In the genomic region with DNA sequence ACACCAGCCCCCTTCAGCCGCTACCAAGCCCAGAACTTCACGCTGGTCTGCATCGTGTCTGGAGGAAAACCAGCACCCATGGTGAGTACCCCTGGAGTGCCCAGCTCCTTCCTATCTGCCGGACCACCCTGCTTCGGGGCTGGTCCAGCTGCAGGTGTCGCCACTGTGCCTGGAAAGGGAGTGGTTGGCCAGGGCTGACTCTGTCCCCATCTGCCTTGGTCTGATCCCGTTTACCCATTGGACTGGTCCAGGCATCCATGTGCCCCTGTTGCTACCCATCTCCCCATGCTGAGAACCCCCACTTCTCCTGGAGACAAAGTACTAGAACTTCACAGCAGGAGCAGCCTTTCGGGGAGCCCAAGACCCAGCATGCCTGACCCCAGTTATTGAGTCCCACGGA, we compare ENCODE assay signal across 16 cellular contexts.
DNase-seq lines count a peak whose midpoint lies in the region; ATAC-seq and TF ChIP-seq lines count a peak whose summit lies in the region.
"Had no signal": no experiment of that assay in that cellular context is flagged by ENCODE, and none has a peak within 500 bp of the region (broad histone marks: within the 10 kb centered on the region; RNA-seq: fewer than 3 reads in every experiment).

No MANE protein-coding gene starts in this region.

- H3K27ac Mint-ChIP-seq in H9, result no peak overlapping the region
- H3K27ac Mint-ChIP-seq in chondrocyte (ENCODE audit: unreplicated experiment), result peak overlapping the region; percentile 46
- no peak overlapping the region for H3K27ac Mint-ChIP-seq in stimulated activated effector memory CD8-positive, alpha-beta T cell treated with anti-CD3 and anti-CD28 coated beads, Interleukin-12 subunit alpha, Interleukin-12 subunit beta, amount 100 ng/mL, for 72 hours
- H3K27ac Mint-ChIP-seq: CD4-positive, alpha-beta memory T cell had no signal

- H3F3A ChIP-seq in smooth muscle cell (ENCODE audit: low read depth), result no peaks in the 10 kb centered on the region

- H3K27ac ChIP-seq in H9 (ENCODE audit: insufficient read length, low read depth, low read length) (no peak overlapping the region), smooth muscle cell (ENCODE audit: low read depth) (no peak overlapping the region)
- H3K27ac ChIP-seq: GM23248 had no signal

- no peak overlapping the region for H2BK120ac ChIP-seq in H9 (ENCODE audit: low read depth, low read length, poor library complexity, severe bottlenecking)

- no peak overlapping the region for H3K4ac ChIP-seq in H9 (ENCODE audit: low read depth, low read length)

- H4K91ac ChIP-seq in H9 (ENCODE audit: insufficient read length, low read depth, low read length), result no peak overlapping the region

- peak; percentile 22 for ATAC-seq in stimulated activated effector memory CD8-positive, alpha-beta T cell treated with anti-CD3 and anti-CD28 coated beads, Interleukin-12 subunit alpha, Interleukin-12 subunit beta, amount 100 ng/mL, for 72 hours
- no peak for ATAC-seq in HG03025 (IDR thresholded peaks at IDR 0.05; ENCODE audit: low FRiP score, unreplicated experiment)

- H3K4me3 Mint-ChIP-seq in H9 (no peak overlapping the region; a peak in 1 of 5 replicates), chondrocyte (ENCODE audit: unreplicated experiment) (no peak overlapping the region)
- no peak overlapping the region for H3K4me3 Mint-ChIP-seq in stimulated activated effector memory CD8-positive, alpha-beta T cell treated with anti-CD3 and anti-CD28 coated beads, Interleukin-12 subunit alpha, Interleukin-12 subunit beta, amount 100 ng/mL, for 72 hours
- H3K4me3 Mint-ChIP-seq: CD4-positive, alpha-beta memory T cell had no signal

- H2BK15ac ChIP-seq in H9 (ENCODE audit: low read depth, low read length), result no peak overlapping the region

- H3K23me2 ChIP-seq in H9 (ENCODE audit: insufficient read length, low read depth, low read length, poor library complexity, severe bottlenecking), result no peaks in the 10 kb centered on the region

- no peak overlapping the region for H2AK5ac ChIP-seq in H9 (ENCODE audit: insufficient read length, low read length)

- TF ChIP-seq EP300 in Ishikawa (IDR thresholded peaks at IDR 0.05; ENCODE audit: borderline replicate concordance), result no peak

- no peak overlapping the region for H4K8ac ChIP-seq in H9 (replicated peaks; ENCODE audit: insufficient read length, low read depth, low read length)

- no peaks in the 10 kb centered on the region for H4K20me1 ChIP-seq in H9 (ENCODE audit: control insufficient read depth, insufficient read depth, insufficient read length)
- no peaks in the 10 kb centered on the region for H4K20me1 ChIP-seq in smooth muscle cell (ENCODE audit: low read depth)

- H3K56ac ChIP-seq in H9 (ENCODE audit: insufficient read length, low read depth, low read length), result no peak overlapping the region

- WGBS in H9 (ENCODE audit: extremely low coverage, insufficient read length, low lambda C conversion rate), result no CpG with 5 or more reads among the region's 9 CpGs
- whole genome bisulfite sequencing in smooth muscle cell (ENCODE audit: low lambda C conversion rate), result 87% methylated on average over 9 of the region's 9 CpGs

- no peak overlapping the region for H3K23ac ChIP-seq in H9 (ENCODE audit: insufficient read length, low read depth, low read length)

- H2AFZ ChIP-seq in H9 (ENCODE audit: low read length) (no peak overlapping the region), smooth muscle cell (ENCODE audit: low read depth) (no peak overlapping the region)
- H2AFZ ChIP-seq: GM23248 had no signal

- no peak overlapping the region for H3K14ac ChIP-seq in H9 (ENCODE audit: insufficient read depth, low read length)

- H4K5ac ChIP-seq in H9 (ENCODE audit: insufficient read length, low read depth, low read length), result no peak overlapping the region

- DNase-seq in H9 (no peak), chondrocyte (ENCODE audit: low spot score) (no peak), smooth muscle cell (lab: John Stamatoyannopoulos, UW; ENCODE audit: unreplicated experiment) (no peak), RPMI8226 (no peak)
- no peak for DNase-seq in stimulated activated effector memory CD8-positive, alpha-beta T cell treated with anti-CD3 and anti-CD28 coated beads, Interleukin-12 subunit alpha, Interleukin-12 subunit beta, amount 100 ng/mL, for 72 hours (ENCODE audit: low spot score in 2 of 2)
- DNase-seq: ACHN; BE2C; C1 segment of cervical spinal cord; CD4-positive, alpha-beta memory T cell; DMS153; DMS79; GDM1; GM23248; KBM-7 had no signal

- H2BK5ac ChIP-seq in H9 (ENCODE audit: insufficient read length, low read length), result no peak overlapping the region

- H3K9me3 ChIP-seq in H9 (ENCODE audit: control insufficient read depth, low read depth, low read length), result no peaks in the 10 kb centered on the region
- H3K9me3 ChIP-seq in smooth muscle cell (replicated peaks; ENCODE audit: low read depth), result no peaks in the 10 kb centered on the region
- H3K9me3 ChIP-seq: BE2C had no signal

- no peak overlapping the region for H2BK20ac ChIP-seq in H9 (ENCODE audit: low read depth, low read length, poor library complexity, severe bottlenecking)

- H3K4me2 ChIP-seq in H9 (ENCODE audit: insufficient read depth, insufficient read length, low read length) (no peak overlapping the region), smooth muscle cell (no peak overlapping the region)

- no peak overlapping the region for H3T11ph ChIP-seq in H9 (ENCODE audit: low read length)

- H3K4me1 Mint-ChIP-seq in H9, result peaks cover 14 to 21% of the 10 kb centered on the region in 2 experiments
- no peaks in the 10 kb centered on the region for H3K4me1 Mint-ChIP-seq in chondrocyte (ENCODE audit: low read depth)
- H3K4me1 Mint-ChIP-seq in stimulated activated effector memory CD8-positive, alpha-beta T cell treated with anti-CD3 and anti-CD28 coated beads, Interleukin-12 subunit alpha, Interleukin-12 subunit beta, amount 100 ng/mL, for 72 hours, result no peaks in the 10 kb centered on the region
- H3K4me1 Mint-ChIP-seq: CD4-positive, alpha-beta memory T cell had no signal

- peaks cover 12% of the 10 kb centered on the region for H3K27me3 Mint-ChIP-seq in H9 (ENCODE audit: low read depth)
- H3K27me3 Mint-ChIP-seq in chondrocyte (ENCODE audit: low read depth), result peaks cover 9% of the 10 kb centered on the region

- H2BK12ac ChIP-seq in H9 (ENCODE audit: insufficient read length, low read depth, low read length), result no peak overlapping the region

- no peak overlapping the region for H3K18ac ChIP-seq in H9 (ENCODE audit: insufficient read length, low read depth, low read length)

- no peaks in the 10 kb centered on the region for H3K36me3 ChIP-seq in smooth muscle cell (ENCODE audit: low read depth)
- H3K36me3 ChIP-seq: BE2C had no signal

- H3K4me3 ChIP-seq in smooth muscle cell, result no peak overlapping the region
- H3K4me3 ChIP-seq: GM23248 had no signal

- TF ChIP-seq CTCF in H9 (conservative IDR thresholded peaks at IDR 0.05) (peak; percentile 25; the same call in 1 of the 3 replicates), chondrocyte (IDR thresholded peaks at IDR 0.05) (no peak), smooth muscle cell (IDR thresholded peaks at IDR 0.05; ENCODE audit: borderline replicate concordance, insufficient read depth, poor library complexity, severe bottlenecking) (no peak)

- peaks cover 3 to 4% of the 10 kb centered on the region in 2 experiments; a peak in 4 of 5 replicates for H3K9me3 Mint-ChIP-seq in H9
- peaks cover 18% of the 10 kb centered on the region for H3K9me3 Mint-ChIP-seq in chondrocyte (ENCODE audit: low read depth)
- no peaks in the 10 kb centered on the region for H3K9me3 Mint-ChIP-seq in stimulated activated effector memory CD8-positive, alpha-beta T cell treated with anti-CD3 and anti-CD28 coated beads, Interleukin-12 subunit alpha, Interleukin-12 subunit beta, amount 100 ng/mL, for 72 hours
- H3K9me3 Mint-ChIP-seq: CD4-positive, alpha-beta memory T cell had no signal

- H3K9ac ChIP-seq in H9 (ENCODE audit: extremely low read depth, insufficient read length, low read length) (no peak overlapping the region), smooth muscle cell (ENCODE audit: low read depth) (no peak overlapping the region)
- H3K9ac ChIP-seq: GM23248 had no signal

- H3K36me3 Mint-ChIP-seq in H9 (ENCODE audit: insufficient read depth in 1 of 3, low read depth in 3 of 3) (peaks cover 2 to 17% (median 14%) of the 10 kb centered on the region in 3 experiments; a peak in 6 of 7 replicates), chondrocyte (ENCODE audit: low read depth) (no peaks in the 10 kb centered on the region)
- no peaks in the 10 kb centered on the region for H3K36me3 Mint-ChIP-seq in stimulated activated effector memory CD8-positive, alpha-beta T cell treated with anti-CD3 and anti-CD28 coated beads, Interleukin-12 subunit alpha, Interleukin-12 subunit beta, amount 100 ng/mL, for 72 hours
- H3K36me3 Mint-ChIP-seq: CD4-positive, alpha-beta memory T cell had no signal

- H3K79me2 ChIP-seq in H9 (ENCODE audit: insufficient read depth, low read length) (no peaks in the 10 kb centered on the region; the same call in 1 of the 2 replicates), smooth muscle cell (ENCODE audit: low read depth) (no peaks in the 10 kb centered on the region)

- H3K27me3 ChIP-seq in H9 (ENCODE audit: insufficient read depth, low read length) (no peaks in the 10 kb centered on the region), smooth muscle cell (ENCODE audit: low read depth) (peaks cover 22% of the 10 kb centered on the region)
- H3K27me3 ChIP-seq: BE2C had no signal

- H3K4me1 ChIP-seq in H9 (ENCODE audit: insufficient read depth, low read length) (no peaks in the 10 kb centered on the region; the same call in 1 of the 2 replicates), smooth muscle cell (ENCODE audit: low read depth) (no peaks in the 10 kb centered on the region)
- H3K4me1 ChIP-seq: BE2C had no signal

- no peaks in the 10 kb centered on the region for H3K79me1 ChIP-seq in H9 (ENCODE audit: insufficient read depth, low read depth, low read length, poor library complexity, severe bottlenecking)

- peak; percentile 28; the same call in 1 of the 2 replicates for TF ChIP-seq RAD21 in Ishikawa (IDR thresholded peaks at IDR 0.05; ENCODE audit: low read depth)

TF ChIP-seq in Ishikawa, 13 proteins besides CTCF, POLR2A, EP300 and RAD21 (continues in another document):
- TF ChIP-seq TAF1 (IDR thresholded peaks at IDR 0.05; ENCODE audit: low read depth), result no peak
- no peak for TF ChIP-seq CEBPB (IDR thresholded peaks at IDR 0.05)
- no peak for TF ChIP-seq TCF12 (IDR thresholded peaks at IDR 0.05; ENCODE audit: low read depth)
- no peak for TF ChIP-seq USF1 (IDR thresholded peaks at IDR 0.05)
- TF ChIP-seq EGR1 (IDR thresholded peaks at IDR 0.05), result no peak
- TF ChIP-seq MAX (IDR thresholded peaks at IDR 0.05), result no peak
- TF ChIP-seq YY1 (IDR thresholded peaks at IDR 0.05; ENCODE audit: low read depth), result no peak
